In the genomic region with DNA sequence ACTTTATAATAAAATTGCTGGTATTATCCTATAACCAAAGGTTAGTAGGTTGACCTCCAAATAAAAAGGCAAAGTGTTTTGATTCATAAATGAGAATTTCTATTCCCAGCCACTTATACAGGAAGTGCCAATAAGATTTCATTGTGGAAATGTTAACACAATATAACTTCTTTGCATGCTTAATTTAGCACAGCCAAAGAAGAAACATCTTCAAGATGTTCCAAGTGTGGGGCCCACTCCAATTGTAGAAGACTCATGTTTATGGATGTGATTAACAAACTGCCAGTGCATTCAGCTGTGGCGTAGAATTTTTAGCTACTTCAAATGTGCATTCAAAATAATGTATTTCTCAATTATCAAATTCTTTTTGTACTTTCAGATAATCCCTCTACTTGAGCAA, we compare ENCODE assay signal across 21 cellular contexts.
DNase-seq lines count a peak whose midpoint lies in the region; ATAC-seq and TF ChIP-seq lines count a peak whose summit lies in the region.
"Had no signal": no experiment of that assay in that cellular context is flagged by ENCODE, and none has a peak within 500 bp of the region (broad histone marks: within the 10 kb centered on the region; RNA-seq: fewer than 3 reads in every experiment).

No MANE protein-coding gene starts in this region.

- peaks cover 11% of the 10 kb centered on the region for H3K4me1 ChIP-seq in A673 (ENCODE audit: insufficient read depth, low read length, poor library complexity, severe bottlenecking)
- H3K4me1 ChIP-seq in lower lobe of right lung = no peaks in the 10 kb centered on the region
- no peaks in the 10 kb centered on the region for H3K4me1 ChIP-seq in PC-9 (replicated peaks; ENCODE audit: insufficient read depth)
- H3K4me1 ChIP-seq: BE2C had no signal

- H3F3A ChIP-seq in PC-9 (ENCODE audit: insufficient read depth, low read depth) = no peaks in the 10 kb centered on the region

- POLR2A ChIA-PET in A673 (lab: Charles Lee; ENCODE audit: low non-redundant PET) (no interaction called here), PC-9 (lab: Charles Lee; ENCODE audit: unreplicated experiment) (no interaction called here)

- BruUV-seq in A673 (replicated peaks; lab: Mats Ljungman, UMichigan) (no TSS peak), PC-9 (replicated peaks; lab: Mats Ljungman, UMichigan) (no TSS peak)

- CTCF ChIA-PET in A673 (lab: Charles Lee) (no interaction called here), PC-9 (lab: Charles Lee) (no interaction called here)

- H3K9me3 ChIP-seq in A673 (ENCODE audit: low read depth, low read length, poor library complexity, severe bottlenecking) (no peaks in the 10 kb centered on the region), lower lobe of right lung (no peaks in the 10 kb centered on the region), PC-9 (ENCODE audit: insufficient read depth, low read depth) (no peaks in the 10 kb centered on the region)
- H3K9me3 ChIP-seq: BE2C had no signal

- no peaks in the 10 kb centered on the region for H3K9me2 ChIP-seq in PC-9 (ENCODE audit: insufficient read depth)

- TF ChIP-seq CTCF in A673 (conservative IDR thresholded peaks at IDR 0.05; ENCODE audit: low read depth, low read length) = no peak
- TF ChIP-seq CTCF in astrocyte of the cerebellum (IDR thresholded peaks at IDR 0.05; ENCODE audit: low read depth, low read length, missing control alignments) = no peak
- TF ChIP-seq CTCF in lower lobe of right lung (IDR thresholded peaks at IDR 0.05) = no peak
- TF ChIP-seq CTCF in PC-9 (conservative IDR thresholded peaks at IDR 0.05) = no peak

- ATAC-seq in HG02870 (IDR thresholded peaks at IDR 0.05; ENCODE audit: unreplicated experiment) (no peak), lower lobe of right lung (no peak), Right ventricle myocardium superior (ENCODE audit: poor library complexity) (no peak)
- ATAC-seq: HCT116 had no signal

- in situ Hi-C loops in astrocyte of the cerebellum (cut with HindIII; ENCODE audit: low sequenced_read_pairs) = no loop called here

- H3K4me3 ChIP-seq in A673 (ENCODE audit: low read depth, low read length, poor library complexity, severe bottlenecking) = no peak overlapping the region
- H3K4me3 ChIP-seq in astrocyte of the cerebellum (ENCODE audit: low read depth, low read length) = no peak overlapping the region
- H3K4me3 ChIP-seq in lower lobe of right lung = no peak overlapping the region
- H3K4me3 ChIP-seq in PC-9 = no peak overlapping the region

- intact Hi-C loops in A673 (cut with micrococcal nuclease; ENCODE audit: unreplicated experiment) (loop anchor here (5.0 kb wide), 3 partner anchors 85 to 370 kb away; no protein-coding TSS in a partner anchor), lower lobe of right lung (cut with DNase I) (no loop called here), PC-9 (cut with micrococcal nuclease; ENCODE audit: unreplicated experiment) (no loop called here), Right ventricle myocardium superior (cut with DNase I) (loop anchor here (10.0 kb wide), 1 partner anchor 287 kb away; no protein-coding TSS in a partner anchor)

- no peaks in the 10 kb centered on the region for H4K20me1 ChIP-seq in PC-9 (ENCODE audit: insufficient read depth)

- no peak overlapping the region for H2AFZ ChIP-seq in PC-9

- H3K79me2 ChIP-seq in PC-9 (ENCODE audit: low read depth) = no peaks in the 10 kb centered on the region

- H3K27ac ChIP-seq in A673 (ENCODE audit: low read depth, low read length, poor library complexity, severe bottlenecking) (no peak overlapping the region), lower lobe of right lung (no peak overlapping the region), PC-9 (no peak overlapping the region)

- H3K27me3 ChIP-seq in A673 (replicated peaks; ENCODE audit: insufficient read depth, low read depth, low read length, poor library complexity) = peaks cover 50% of the 10 kb centered on the region
- H3K27me3 ChIP-seq in lower lobe of right lung (ENCODE audit: low read depth) = no peaks in the 10 kb centered on the region
- H3K27me3 ChIP-seq in PC-9 (ENCODE audit: insufficient read depth, low read depth) = no peaks in the 10 kb centered on the region
- H3K27me3 ChIP-seq: BE2C had no signal

- no peak overlapping the region for H3K4me2 ChIP-seq in PC-9

- no peaks in the 10 kb centered on the region for H3K36me3 ChIP-seq in A673 (ENCODE audit: insufficient read depth, low read length, poor library complexity, severe bottlenecking)
- no peaks in the 10 kb centered on the region for H3K36me3 ChIP-seq in lower lobe of right lung
- no peaks in the 10 kb centered on the region for H3K36me3 ChIP-seq in PC-9 (ENCODE audit: low read depth)
- H3K36me3 ChIP-seq: BE2C had no signal

- DNase-seq in A673 (ENCODE audit: low spot score) = peak; percentile 82
- DNase-seq in DMS79 treated with DMSO at 0.1 percent for 48 hours (lab: John Stamatoyannopoulos, UW) = peak; percentile 18
- DNase-seq in astrocyte of the cerebellum (ENCODE audit: low read depth) = peak; percentile 20
- peak; percentile 14 for DNase-seq in medulla oblongata (ENCODE audit: extremely low spot score)
- DNase-seq in lower lobe of right lung = no peak
- no peak for DNase-seq in PC-9
- DNase-seq in Right ventricle myocardium superior = no peak
- DNase-seq: 8988T; BE2C; C1 segment of cervical spinal cord; CD4-positive, CD25-positive, alpha-beta regulatory T cell; CD8-positive, alpha-beta memory T cell; COR-L47; DMS 273 treated with DMSO at 0.1 percent for 48 hours; DMS53; GF-D8; GOT3; H7; HFFc6 had no signal

Comparison
In these comparisons a context has a peak if more than half of its experiments do, and no peak if none do; other contexts are left out.
1. DNase-seq: peak in A673 (single experiment), DMS79 treated with DMSO at 0.1 percent for 48 hours (single experiment), astrocyte of the cerebellum (single experiment) and medulla oblongata (single experiment); none in lower lobe of right lung (single experiment), PC-9 (0 of 2) and Right ventricle myocardium superior (single experiment).
2. intact Hi-C loops: an anchor here in A673 (5.0 kb wide) and Right ventricle myocardium superior (10.0 kb wide); none called in lower lobe of right lung and PC-9.